Comparison of ENCODE assay signal across 8 cellular contexts in genomic region chr3:183515968-183516851, GRCh38. TPM values are rescaled to one million over a fixed set of nuclear protein-coding genes. Genes with fewer than 3 reads are reported as not detected.
DNase-seq lines count a peak whose midpoint lies in the region; ATAC-seq and TF ChIP-seq lines count a peak whose summit lies in the region.

No MANE protein-coding gene starts in this region.

- no peak overlapping the region for H3K9ac ChIP-seq in DND-41 (ENCODE audit: low read depth, low read length)

- H3K4me1 ChIP-seq in DND-41 (ENCODE audit: insufficient read depth, low read length): peaks cover 22% of the 10 kb centered on the region
- H3K4me1 ChIP-seq in suprapubic skin: no peaks in the 10 kb centered on the region

- H3K27me3 ChIP-seq in DND-41 (ENCODE audit: insufficient read depth, low read length, poor library complexity) (no peaks in the 10 kb centered on the region), suprapubic skin (no peaks in the 10 kb centered on the region)

- H2AFZ ChIP-seq in DND-41 (ENCODE audit: low read depth, low read length): no peak overlapping the region

- H3K36me3 ChIP-seq in DND-41 (ENCODE audit: insufficient read depth, low read length): peaks cover 12% of the 10 kb centered on the region; the same call in 1 of the 2 replicates
- H3K36me3 ChIP-seq in suprapubic skin: no peaks in the 10 kb centered on the region

- H3K79me2 ChIP-seq in DND-41 (ENCODE audit: insufficient read depth, low read length): no peaks in the 10 kb centered on the region

- peaks cover 13% of the 10 kb centered on the region for H4K20me1 ChIP-seq in DND-41 (ENCODE audit: insufficient read depth, low read length)

- H3K9me3 ChIP-seq in DND-41 (ENCODE audit: insufficient read depth, low read length, severe bottlenecking) (no peaks in the 10 kb centered on the region), suprapubic skin (no peaks in the 10 kb centered on the region)

- TF ChIP-seq EP300 in suprapubic skin (IDR thresholded peaks at IDR 0.05): no peak

- H3K4me3 ChIP-seq in DND-41 (ENCODE audit: low read depth in 1 of 2, low read length in 2 of 2) (no peak overlapping the region), suprapubic skin (no peak overlapping the region)

- TF ChIP-seq CTCF in DND-41 (IDR thresholded peaks at IDR 0.05; ENCODE audit: borderline replicate concordance, extremely low read depth, low read length, poor library complexity, severe bottlenecking) (peak; percentile 25), suprapubic skin (IDR thresholded peaks at IDR 0.05) (no peak)

- peak; percentile 68 for DNase-seq in DND-41
- peak; percentile 94 for DNase-seq in NAMALWA (ENCODE audit: low spot score)
- peak; percentile 78 for DNase-seq in activated effector memory CD4-positive, alpha-beta T cell treated with anti-CD3 and anti-CD28 coated beads, Interleukin-2, amount 50 U/mL, for 16 hours
- DNase-seq in stimulated activated CD4-positive, alpha-beta T cell treated with anti-CD3 and anti-CD28 coated beads, Interleukin-4, amount 100 ng/mL, for 1 hour: peak; percentile 24
- no peak for DNase-seq in A172 (ENCODE audit: low spot score)
- no peak for DNase-seq in NCI-H748 (lab: John Stamatoyannopoulos, UW; ENCODE audit: unreplicated experiment)
- DNase-seq in suprapubic skin (ENCODE audit: low spot score in 2 of 2): no peak

- peak overlapping the region; percentile 28; the same call in 1 of the 2 replicates for H3K27ac ChIP-seq in DND-41 (ENCODE audit: low read length)
- no peak overlapping the region for H3K27ac ChIP-seq in suprapubic skin

- WGBS in suprapubic skin: 80% methylated on average over 9 of the region's 9 CpGs

- H3K4me2 ChIP-seq in DND-41 (ENCODE audit: insufficient read depth, low read length): peak overlapping the region; percentile 38

- TF ChIP-seq POLR2A in suprapubic skin (IDR thresholded peaks at IDR 0.05): no peak

- ATAC-seq in DND-41 (ENCODE audit: insufficient read depth, low read depth): peak; percentile 96
- ATAC-seq in GM21786 (IDR thresholded peaks at IDR 0.05; ENCODE audit: unreplicated experiment): peak; percentile 77

RNA-seq across cellular contexts. Expression of gene KLHL6, which starts 39.3 kb away (rescaled TPM):
- total RNA-seq in A172 (2014; rRNA removed; shearing (Covaris generic)): not detected in 2 replicates
- 1 to 10 TPM in 1 of 4 donors, under 1 TPM in 3; 0.10 to 1.4 (median 0.39) TPM for total RNA-seq in suprapubic skin

Comparison
In these comparisons a context has a peak if more than half of its experiments do, and no peak if none do; other contexts are left out.
1. DNase-seq: peak in DND-41 (single experiment), NAMALWA (single experiment), activated effector memory CD4-positive, alpha-beta T cell treated with anti-CD3 and anti-CD28 coated beads, Interleukin-2, amount 50 U/mL, for 16 hours (single experiment) and stimulated activated CD4-positive, alpha-beta T cell treated with anti-CD3 and anti-CD28 coated beads, Interleukin-4, amount 100 ng/mL, for 1 hour (single experiment); none in A172 (single experiment), NCI-H748 (single experiment) and suprapubic skin (0 of 2).